In the genomic region with DNA sequence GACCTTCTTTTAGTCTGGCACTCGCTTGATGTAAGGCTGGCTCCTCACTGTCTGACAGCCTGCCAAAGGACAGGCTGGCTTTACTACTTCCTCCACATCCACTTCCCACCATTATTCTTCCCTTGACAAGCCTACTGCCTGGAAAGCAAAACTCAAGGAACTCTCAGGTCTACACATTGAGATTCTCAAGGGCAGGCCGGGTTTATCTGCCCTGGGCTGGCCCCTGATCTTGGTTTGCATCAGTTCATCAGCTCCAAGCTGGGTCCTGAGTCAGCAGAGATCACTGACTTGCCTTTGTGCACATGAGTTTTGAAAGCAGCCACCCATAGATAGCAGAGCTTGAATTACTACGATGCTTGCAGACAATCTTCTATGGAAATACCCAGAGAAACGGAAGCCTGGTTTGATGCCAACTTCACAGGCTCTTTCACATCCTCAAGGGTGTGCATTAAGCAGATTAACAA, we compare ENCODE assay signal across 9 cellular contexts. TPM values are rescaled to one million over a fixed set of nuclear protein-coding genes. Genes with fewer than 3 reads are reported as not detected.
DNase-seq lines count a peak whose midpoint lies in the region; ATAC-seq lines count a peak whose summit lies in the region.
"Had no signal": no experiment of that assay in that cellular context is flagged by ENCODE, and none has a peak within 500 bp of the region (broad histone marks: within the 10 kb centered on the region; RNA-seq: fewer than 3 reads in every experiment).

No MANE protein-coding gene starts in this region.

- DNase-seq in Caki2 (ENCODE audit: low read depth) (peak; percentile 64), NCI-H226 (peak; percentile 39), glomerular endothelial cell (ENCODE audit: extremely low read depth, low read depth, low spot score) (peak; percentile 10), GM19240 (ENCODE audit: insufficient read length, low spot score) (no peak), AG20443 (ENCODE audit: low spot score) (no peak), left colon (no peak), HPDE6-E6E7 (ENCODE audit: extremely low spot score) (no peak)
- DNase-seq: activated naive CD8-positive, alpha-beta T cell treated with anti-CD3 and anti-CD28 coated beads, Interleukin-2, amount 10 ng/mL, durations not matched to agents 7 days and 5 days had no signal

- intact Hi-C loops in left colon (cut with DNase I, micrococcal nuclease): no loop called here

- ATAC-seq in GM21528 (IDR thresholded peaks at IDR 0.05; ENCODE audit: low FRiP score, unreplicated experiment): peak; percentile 40
- no peak for ATAC-seq in left colon

- in situ Hi-C loops in Caki2 (cut with HindIII; ENCODE audit: low pct_unique_long_range_greater_than_20kb, low sequenced_read_pairs): no loop called here

RNA-seq across cellular contexts. Expression of gene KCTD18, which starts 53.9 kb away (rescaled TPM):
- total RNA-seq in Caki2 (2014; rRNA removed; shearing (Covaris generic); ENCODE audit: low replicate concordance): 26.4 and 27.8 TPM in 2 replicates
- total RNA-seq in glomerular endothelial cell: 13.1 and 13.2 TPM in 2 replicates
- 10 to 100 TPM; 13.5 to 16.2 TPM for total RNA-seq in left colon

Comparison
In these comparisons a context has a peak if more than half of its experiments do, and no peak if none do; other contexts are left out.
1. DNase-seq: peak in Caki2 (single experiment), NCI-H226 (single experiment) and glomerular endothelial cell (single experiment); none in GM19240 (single experiment), AG20443 (single experiment), left colon (0 of 2) and HPDE6-E6E7 (single experiment).